ENCODE assay signal across 1 cellular context in the genomic region with DNA sequence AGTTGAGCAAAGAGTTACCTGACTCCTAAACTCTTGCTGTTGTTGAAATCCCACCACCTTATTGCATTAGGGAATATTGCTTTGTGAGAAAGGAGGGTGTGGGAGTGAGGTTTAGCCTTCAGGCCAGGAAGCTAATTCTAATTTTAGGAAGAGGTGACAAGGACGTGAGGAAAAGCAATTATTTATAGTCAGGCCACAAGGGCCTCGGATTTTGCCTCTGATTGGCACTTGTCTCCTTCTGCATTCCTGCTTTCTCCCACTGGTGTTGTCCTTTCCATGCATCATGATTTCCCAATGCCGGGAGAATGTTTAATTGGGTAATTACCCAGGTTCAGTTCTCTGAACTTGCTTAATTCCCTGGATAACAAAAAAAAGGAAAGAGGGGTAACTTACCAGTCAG.
TF ChIP-seq lines count a peak whose summit lies in the region.

No MANE protein-coding gene starts in this region.

TF ChIP-seq in IMR-90, 13 proteins besides CTCF, POLR2A, EP300 and RAD21 (continued from another document):
- TF ChIP-seq FOS (IDR thresholded peaks at IDR 0.05; ENCODE audit: low read depth, low read length) = no peak
